ENCODE assay signal across 10 cellular contexts in the genomic region with DNA sequence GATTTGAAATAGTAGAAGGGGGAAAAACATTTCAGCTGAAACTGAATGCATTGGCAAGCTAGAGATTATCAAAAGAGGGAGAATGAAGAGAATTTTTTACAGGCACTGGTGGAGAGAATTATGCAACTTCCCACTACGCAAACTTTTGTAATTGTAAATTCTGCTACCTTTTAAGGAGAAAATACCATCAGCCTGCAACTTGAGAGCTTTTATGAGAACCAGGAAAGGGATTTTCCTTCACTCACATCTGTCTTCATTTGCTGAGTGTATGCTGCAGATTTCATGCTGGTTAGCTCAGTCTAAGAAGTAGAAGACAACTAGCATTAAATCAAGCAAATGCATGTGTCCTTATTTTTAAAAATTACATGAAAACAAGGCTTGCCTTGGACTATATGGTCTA. TPM values are rescaled to one million over a fixed set of nuclear protein-coding genes. Genes with fewer than 3 reads are reported as not detected.
DNase-seq lines count a peak whose midpoint lies in the region; ATAC-seq and TF ChIP-seq lines count a peak whose summit lies in the region.
"Had no signal": no experiment of that assay in that cellular context is flagged by ENCODE, and none has a peak within 500 bp of the region (broad histone marks: within the 10 kb centered on the region; RNA-seq: fewer than 3 reads in every experiment).

No MANE protein-coding gene starts in this region.

- 55% methylated on average over 1 of the region's 1 CpG for WGBS in suprapubic skin

- peak overlapping the region; percentile 76 for H3K4me3 Mint-ChIP-seq in HFFc6

- H3K27ac Mint-ChIP-seq in HFFc6 = peak overlapping the region; percentile 65

- intact Hi-C loops in left lung (cut with DNase I) = no loop called here

- peaks cover 1% of the 10 kb centered on the region; the same call in 1 of the 2 replicates for H3K27me3 Mint-ChIP-seq in HFFc6 (ENCODE audit: insufficient read depth)

- peak overlapping the region in 1 of 2 donors; percentile 63 for H3K27ac ChIP-seq in left lung
- peak overlapping the region; percentile 50 for H3K27ac ChIP-seq in suprapubic skin

- H3K4me1 Mint-ChIP-seq in HFFc6 (ENCODE audit: low read depth) = peaks cover 60% of the 10 kb centered on the region

- peaks cover 4 to 10% of the 10 kb centered on the region in 2 donors for H3K4me1 ChIP-seq in left lung
- H3K4me1 ChIP-seq in suprapubic skin = no peaks in the 10 kb centered on the region

- ATAC-seq in left lung (peak; percentile 17), GM18870 (IDR thresholded peaks at IDR 0.05; ENCODE audit: unreplicated experiment) (no peak)

- H3K4me3 ChIP-seq in choroid plexus epithelial cell (ENCODE audit: low read depth, low read length) (no peak overlapping the region), left lung (no peak overlapping the region), suprapubic skin (no peak overlapping the region)
- H3K4me3 ChIP-seq: MG63 had no signal

- TF ChIP-seq CTCF in HFFc6 (IDR thresholded peaks at IDR 0.05) (no peak), choroid plexus epithelial cell (conservative IDR thresholded peaks at IDR 0.05; ENCODE audit: low read depth, low read length) (no peak), left lung (IDR thresholded peaks at IDR 0.05) (no peak), suprapubic skin (IDR thresholded peaks at IDR 0.05) (no peak)

- H3K36me3 Mint-ChIP-seq in HFFc6 (ENCODE audit: low read depth) = peaks cover 18% of the 10 kb centered on the region

- H3K36me3 ChIP-seq in left lung (no peaks in the 10 kb centered on the region), suprapubic skin (no peaks in the 10 kb centered on the region)
- H3K36me3 ChIP-seq: MG63 had no signal

- peak; percentile 45 for DNase-seq in HFFc6
- DNase-seq in choroid plexus epithelial cell (ENCODE audit: low read depth) = peak; percentile 97
- DNase-seq in left lung = no peak
- DNase-seq in suprapubic skin (ENCODE audit: low spot score in 2 of 2) = no peak
- DNase-seq in HUDEP-2 (lab: John Stamatoyannopoulos, UW; ENCODE audit: unreplicated experiment in 76 of 76) = no peak
- DNase-seq in NCI-H510A treated with DMSO at 0.1 percent for 48 hours (lab: John Stamatoyannopoulos, UW) = no peak
- DNase-seq in kidney tubule cell (ENCODE audit: low spot score) = no peak
- DNase-seq: activated gamma-delta T cell treated with Interleukin-2 at 50 U/mL for 16 hours, MG63 had no signal

- H3K9me3 Mint-ChIP-seq in HFFc6 = peaks cover 7% of the 10 kb centered on the region

- no peak for TF ChIP-seq POLR2A in suprapubic skin (IDR thresholded peaks at IDR 0.05)

- no peaks in the 10 kb centered on the region for H3K9me3 ChIP-seq in left lung
- no peaks in the 10 kb centered on the region for H3K9me3 ChIP-seq in suprapubic skin
- H3K9me3 ChIP-seq: MG63 had no signal

- no peak for TF ChIP-seq EP300 in suprapubic skin (IDR thresholded peaks at IDR 0.05)

- no peaks in the 10 kb centered on the region for H3K27me3 ChIP-seq in left lung
- H3K27me3 ChIP-seq in suprapubic skin = no peaks in the 10 kb centered on the region
- H3K27me3 ChIP-seq: MG63 had no signal

RNA-seq across cellular contexts. Expression of a gene that starts 43.7 kb away (rescaled TPM):
- 100 to 1,000 TPM; 229 to 346 (median 292) TPM for total RNA-seq in HFFc6 (2021; fragmentation: NEBNext Ultra II Directional; extraction: Animal tissue kit (Norgen Biotek cat#: 25700))
- total RNA-seq in left lung = 100 to 1,000 TPM in 1 of 2 donors, 10 to 100 TPM in 1; 54.2 to 101 TPM
- 10 to 100 TPM; 21.2 to 29.2 (median 22.5) TPM for total RNA-seq in suprapubic skin

Comparison
In these comparisons a context has a peak if more than half of its experiments do, and no peak if none do; other contexts are left out.
1. DNase-seq: peak in HFFc6 (single experiment) and choroid plexus epithelial cell (single experiment); none in left lung (0 of 2), suprapubic skin (0 of 2), HUDEP-2 (0 of 76), NCI-H510A treated with DMSO at 0.1 percent for 48 hours (single experiment) and kidney tubule cell (single experiment).